Comparison of ENCODE assay signal across 1 cellular context in the genomic region with DNA sequence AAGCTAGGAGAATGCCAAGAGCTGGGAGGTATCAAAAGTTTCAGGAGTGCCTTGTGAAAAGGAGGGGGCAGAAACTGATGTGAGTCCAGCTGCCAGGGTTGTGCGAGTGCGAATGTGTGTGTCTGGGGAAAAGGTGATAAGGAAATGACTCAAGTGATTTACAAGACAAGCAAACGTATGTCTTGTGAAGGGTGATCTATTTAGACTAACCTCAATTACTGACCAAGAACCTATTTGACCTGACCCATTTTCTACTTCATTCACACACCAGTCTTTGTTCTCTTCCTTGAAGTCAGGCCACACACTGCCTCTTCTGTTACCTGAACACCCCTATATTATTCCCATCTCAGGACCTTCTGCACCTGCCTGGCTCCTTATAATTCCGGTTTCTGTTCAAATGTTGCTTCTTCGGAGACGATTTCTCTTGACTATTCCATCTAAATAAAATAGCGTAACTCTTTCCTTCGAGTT.
A peak's percentile ranks its signal among the peaks of the same experiment; 100 is the strongest.
TF ChIP-seq lines count a peak whose summit lies in the region.

No MANE protein-coding gene starts in this region.

TF ChIP-seq in K562, 482 proteins besides CTCF, POLR2A, EP300 and RAD21 (continues in another document):
- 0 out of 3 replicates have a peak, but pooled peaks of 1 of the 2 experiments have one; percentile 58 for TF ChIP-seq CBX3 (IDR thresholded peaks at IDR 0.05; ENCODE audit: borderline replicate concordance in 1 of 2, low read length in 2 of 2)
- TF ChIP-seq LEF1 (IDR thresholded peaks at IDR 0.05): peak; percentile 86
- TF ChIP-seq ZNF143 (CRISPR knock-in tag; IDR thresholded peaks at IDR 0.05): no peak
- TF ChIP-seq, protein P1, sequence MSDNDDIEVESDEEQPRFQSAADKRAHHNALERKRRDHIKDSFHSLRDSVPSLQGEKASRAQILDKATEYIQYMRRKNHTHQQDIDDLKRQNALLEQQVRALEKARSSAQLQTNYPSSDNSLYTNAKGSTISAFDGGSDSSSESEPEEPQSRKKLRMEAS (CRISPR knock-in tag; IDR thresholded peaks at IDR 0.05): no peak
- TF ChIP-seq TOE1 (IDR thresholded peaks at IDR 0.05; ENCODE audit: borderline replicate concordance): peak; percentile 55; the same call in 1 of the 2 replicates
- no peak for TF ChIP-seq TOE1 (CRISPR knock-in tag; IDR thresholded peaks at IDR 0.05; ENCODE audit: borderline replicate concordance, low read depth)
- TF ChIP-seq NEUROD1 (IDR thresholded peaks at IDR 0.05; ENCODE audit: borderline replicate concordance, low read depth, low read length, partially characterized antibody): peak; percentile 70
- TF ChIP-seq HDAC8 (tag; IDR thresholded peaks at IDR 0.05): no peak
- peak in 1 of 2 experiments; percentile 37; a peak in 1 of 4 replicates for TF ChIP-seq ETV6 (IDR thresholded peaks at IDR 0.05; ENCODE audit: borderline replicate concordance in 1 of 2, low read depth in 2 of 2, low read length in 1 of 2)
- no peak for TF ChIP-seq ETV6 (CRISPR knock-in tag; IDR thresholded peaks at IDR 0.05; ENCODE audit: borderline replicate concordance)
- TF ChIP-seq, protein P2, sequence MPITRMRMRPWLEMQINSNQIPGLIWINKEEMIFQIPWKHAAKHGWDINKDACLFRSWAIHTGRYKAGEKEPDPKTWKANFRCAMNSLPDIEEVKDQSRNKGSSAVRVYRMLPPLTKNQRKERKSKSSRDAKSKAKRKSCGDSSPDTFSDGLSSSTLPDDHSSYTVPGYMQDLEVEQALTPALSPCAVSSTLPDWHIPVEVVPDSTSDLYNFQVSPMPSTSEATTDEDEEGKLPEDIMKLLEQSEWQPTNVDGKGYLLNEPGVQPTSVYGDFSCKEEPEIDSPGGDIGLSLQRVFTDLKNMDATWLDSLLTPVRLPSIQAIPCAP (CRISPR knock-in tag; IDR thresholded peaks at IDR 0.05; ENCODE audit: borderline replicate concordance): no peak
- no peak for TF ChIP-seq YBX1 (IDR thresholded peaks at IDR 0.05)
- TF ChIP-seq, protein P3, sequence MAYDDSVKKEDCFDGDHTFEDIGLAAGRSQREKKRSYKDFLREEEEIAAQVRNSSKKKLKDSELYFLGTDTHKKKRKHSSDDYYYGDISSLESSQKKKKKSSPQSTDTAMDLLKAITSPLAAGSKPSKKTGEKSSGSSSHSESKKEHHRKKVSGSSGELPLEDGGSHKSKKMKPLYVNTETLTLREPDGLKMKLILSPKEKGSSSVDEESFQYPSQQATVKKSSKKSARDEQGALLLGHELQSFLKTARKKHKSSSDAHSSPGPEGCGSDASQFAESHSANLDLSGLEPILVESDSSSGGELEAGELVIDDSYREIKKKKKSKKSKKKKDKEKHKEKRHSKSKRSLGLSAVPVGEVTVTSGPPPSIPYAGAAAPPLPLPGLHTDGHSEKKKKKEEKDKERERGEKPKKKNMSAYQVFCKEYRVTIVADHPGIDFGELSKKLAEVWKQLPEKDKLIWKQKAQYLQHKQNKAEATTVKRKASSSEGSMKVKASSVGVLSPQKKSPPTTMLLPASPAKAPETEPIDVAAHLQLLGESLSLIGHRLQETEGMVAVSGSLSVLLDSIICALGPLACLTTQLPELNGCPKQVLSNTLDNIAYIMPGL (CRISPR knock-in tag; IDR thresholded peaks at IDR 0.05): no peak
- TF ChIP-seq GATAD2A (IDR thresholded peaks at IDR 0.05): 0 out of 2 replicates have a peak, but pooled peaks have one; percentile 40
- TF ChIP-seq ZNF717 (CRISPR knock-in tag; IDR thresholded peaks at IDR 0.05): peak; percentile 21; the same call in 1 of the 2 replicates
- no peak for TF ChIP-seq MCM2 (IDR thresholded peaks at IDR 0.05; ENCODE audit: low read depth)
- no peak for TF ChIP-seq ETS2 (tag; IDR thresholded peaks at IDR 0.05; ENCODE audit: borderline replicate concordance, poor library complexity, severe bottlenecking)
- TF ChIP-seq CCNT2 (IDR thresholded peaks at IDR 0.05; ENCODE audit: borderline replicate concordance, extremely low read depth, insufficient read length, low read depth, low read length): peak; percentile 96
- TF ChIP-seq MBD2 (IDR thresholded peaks at IDR 0.05; ENCODE audit: borderline replicate concordance, low read depth): peak; percentile 65; the same call in 1 of the 2 replicates
- TF ChIP-seq RCOR1 (IDR thresholded peaks at IDR 0.05; ENCODE audit: borderline replicate concordance in 1 of 2, low read depth in 2 of 2, low read length in 2 of 2): peak; percentile 61 to 98; a peak in 3 of 4 replicates
- TF ChIP-seq EZH2 (IDR thresholded peaks at IDR 0.05; ENCODE audit: borderline replicate concordance, low read depth, low read length): no peak
- TF ChIP-seq CEBPG (CRISPR knock-in tag; IDR thresholded peaks at IDR 0.05): no peak
- TF ChIP-seq CEBPG (tag; conservative IDR thresholded peaks at IDR 0.05 in 1 of 2, IDR thresholded peaks at IDR 0.05 in 1 of 2): no peak
- TF ChIP-seq SMARCB1 (IDR thresholded peaks at IDR 0.05; ENCODE audit: insufficient read length, low read depth): no peak
- no peak for TF ChIP-seq MED1 (CRISPR knock-in tag; IDR thresholded peaks at IDR 0.05; ENCODE audit: borderline replicate concordance)
- TF ChIP-seq, protein P4, sequence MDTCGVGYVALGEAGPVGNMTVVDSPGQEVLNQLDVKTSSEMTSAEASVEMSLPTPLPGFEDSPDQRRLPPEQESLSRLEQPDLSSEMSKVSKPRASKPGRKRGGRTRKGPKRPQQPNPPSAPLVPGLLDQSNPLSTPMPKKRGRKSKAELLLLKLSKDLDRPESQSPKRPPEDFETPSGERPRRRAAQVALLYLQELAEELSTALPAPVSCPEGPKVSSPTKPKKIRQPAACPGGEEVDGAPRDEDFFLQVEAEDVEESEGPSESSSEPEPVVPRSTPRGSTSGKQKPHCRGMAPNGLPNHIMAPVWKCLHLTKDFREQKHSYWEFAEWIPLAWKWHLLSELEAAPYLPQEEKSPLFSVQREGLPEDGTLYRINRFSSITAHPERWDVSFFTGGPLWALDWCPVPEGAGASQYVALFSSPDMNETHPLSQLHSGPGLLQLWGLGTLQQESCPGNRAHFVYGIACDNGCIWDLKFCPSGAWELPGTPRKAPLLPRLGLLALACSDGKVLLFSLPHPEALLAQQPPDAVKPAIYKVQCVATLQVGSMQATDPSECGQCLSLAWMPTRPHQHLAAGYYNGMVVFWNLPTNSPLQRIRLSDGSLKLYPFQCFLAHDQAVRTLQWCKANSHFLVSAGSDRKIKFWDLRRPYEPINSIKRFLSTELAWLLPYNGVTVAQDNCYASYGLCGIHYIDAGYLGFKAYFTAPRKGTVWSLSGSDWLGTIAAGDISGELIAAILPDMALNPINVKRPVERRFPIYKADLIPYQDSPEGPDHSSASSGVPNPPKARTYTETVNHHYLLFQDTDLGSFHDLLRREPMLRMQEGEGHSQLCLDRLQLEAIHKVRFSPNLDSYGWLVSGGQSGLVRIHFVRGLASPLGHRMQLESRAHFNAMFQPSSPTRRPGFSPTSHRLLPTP (IDR thresholded peaks at IDR 0.05; ENCODE audit: borderline replicate concordance, extremely low read depth, insufficient read length): no peak
- TF ChIP-seq, protein P5, sequence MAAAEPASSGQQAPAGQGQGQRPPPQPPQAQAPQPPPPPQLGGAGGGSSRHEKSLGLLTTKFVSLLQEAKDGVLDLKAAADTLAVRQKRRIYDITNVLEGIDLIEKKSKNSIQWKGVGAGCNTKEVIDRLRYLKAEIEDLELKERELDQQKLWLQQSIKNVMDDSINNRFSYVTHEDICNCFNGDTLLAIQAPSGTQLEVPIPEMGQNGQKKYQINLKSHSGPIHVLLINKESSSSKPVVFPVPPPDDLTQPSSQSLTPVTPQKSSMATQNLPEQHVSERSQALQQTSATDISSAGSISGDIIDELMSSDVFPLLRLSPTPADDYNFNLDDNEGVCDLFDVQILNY (CRISPR knock-in tag; IDR thresholded peaks at IDR 0.05): no peak
- TF ChIP-seq, protein P6, sequence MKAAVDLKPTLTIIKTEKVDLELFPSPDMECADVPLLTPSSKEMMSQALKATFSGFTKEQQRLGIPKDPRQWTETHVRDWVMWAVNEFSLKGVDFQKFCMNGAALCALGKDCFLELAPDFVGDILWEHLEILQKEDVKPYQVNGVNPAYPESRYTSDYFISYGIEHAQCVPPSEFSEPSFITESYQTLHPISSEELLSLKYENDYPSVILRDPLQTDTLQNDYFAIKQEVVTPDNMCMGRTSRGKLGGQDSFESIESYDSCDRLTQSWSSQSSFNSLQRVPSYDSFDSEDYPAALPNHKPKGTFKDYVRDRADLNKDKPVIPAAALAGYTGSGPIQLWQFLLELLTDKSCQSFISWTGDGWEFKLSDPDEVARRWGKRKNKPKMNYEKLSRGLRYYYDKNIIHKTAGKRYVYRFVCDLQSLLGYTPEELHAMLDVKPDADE (conservative IDR thresholded peaks at IDR 0.05; ENCODE audit: control insufficient read depth, low read depth, low read length): no peak
- TF ChIP-seq RHOXF2B (CRISPR knock-in tag; conservative IDR thresholded peaks at IDR 0.05): no peak
- TF ChIP-seq, protein P7, sequence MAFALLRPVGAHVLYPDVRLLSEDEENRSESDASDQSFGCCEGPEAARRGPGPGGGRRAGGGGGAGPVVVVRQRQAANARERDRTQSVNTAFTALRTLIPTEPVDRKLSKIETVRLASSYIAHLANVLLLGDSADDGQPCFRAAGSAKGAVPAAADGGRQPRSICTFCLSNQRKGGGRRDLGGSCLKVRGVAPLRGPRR (CRISPR knock-in tag; IDR thresholded peaks at IDR 0.05): no peak
- TF ChIP-seq ZFPM2 (CRISPR knock-in tag; IDR thresholded peaks at IDR 0.05): no peak
- TF ChIP-seq, protein P8, sequence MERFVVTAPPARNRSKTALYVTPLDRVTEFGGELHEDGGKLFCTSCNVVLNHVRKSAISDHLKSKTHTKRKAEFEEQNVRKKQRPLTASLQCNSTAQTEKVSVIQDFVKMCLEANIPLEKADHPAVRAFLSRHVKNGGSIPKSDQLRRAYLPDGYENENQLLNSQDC (CRISPR knock-in tag; IDR thresholded peaks at IDR 0.05): no peak
- TF ChIP-seq MAFK (IDR thresholded peaks at IDR 0.05; ENCODE audit: low read length): peak; percentile 37; the same call in 1 of the 2 replicates
- TF ChIP-seq HMG20A (CRISPR knock-in tag; conservative IDR thresholded peaks at IDR 0.05): no peak
- peak; percentile 87 for TF ChIP-seq BCOR (IDR thresholded peaks at IDR 0.05)
- peak; percentile 6; the same call in 1 of the 2 replicates for TF ChIP-seq RAD51 (IDR thresholded peaks at IDR 0.05; ENCODE audit: borderline replicate concordance, low read depth)
- peak; percentile 94 for TF ChIP-seq TCF3 (CRISPR knock-in tag; IDR thresholded peaks at IDR 0.05)
- TF ChIP-seq POLR2AphosphoS2 (IDR thresholded peaks at IDR 0.05; ENCODE audit: low read length): no peak
- TF ChIP-seq, protein P9, sequence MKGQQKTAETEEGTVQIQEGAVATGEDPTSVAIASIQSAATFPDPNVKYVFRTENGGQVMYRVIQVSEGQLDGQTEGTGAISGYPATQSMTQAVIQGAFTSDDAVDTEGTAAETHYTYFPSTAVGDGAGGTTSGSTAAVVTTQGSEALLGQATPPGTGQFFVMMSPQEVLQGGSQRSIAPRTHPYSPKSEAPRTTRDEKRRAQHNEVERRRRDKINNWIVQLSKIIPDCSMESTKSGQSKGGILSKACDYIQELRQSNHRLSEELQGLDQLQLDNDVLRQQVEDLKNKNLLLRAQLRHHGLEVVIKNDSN (CRISPR knock-in tag; IDR thresholded peaks at IDR 0.05): no peak
- TF ChIP-seq ELF1 (tag; IDR thresholded peaks at IDR 0.05): no peak
- TF ChIP-seq, protein P10, sequence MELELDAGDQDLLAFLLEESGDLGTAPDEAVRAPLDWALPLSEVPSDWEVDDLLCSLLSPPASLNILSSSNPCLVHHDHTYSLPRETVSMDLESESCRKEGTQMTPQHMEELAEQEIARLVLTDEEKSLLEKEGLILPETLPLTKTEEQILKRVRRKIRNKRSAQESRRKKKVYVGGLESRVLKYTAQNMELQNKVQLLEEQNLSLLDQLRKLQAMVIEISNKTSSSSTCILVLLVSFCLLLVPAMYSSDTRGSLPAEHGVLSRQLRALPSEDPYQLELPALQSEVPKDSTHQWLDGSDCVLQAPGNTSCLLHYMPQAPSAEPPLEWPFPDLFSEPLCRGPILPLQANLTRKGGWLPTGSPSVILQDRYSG (tag; conservative IDR thresholded peaks at IDR 0.05; ENCODE audit: low read depth): no peak
- no peak for TF ChIP-seq ARHGAP35 (IDR thresholded peaks at IDR 0.05; ENCODE audit: partially characterized antibody)
- TF ChIP-seq, protein P11, sequence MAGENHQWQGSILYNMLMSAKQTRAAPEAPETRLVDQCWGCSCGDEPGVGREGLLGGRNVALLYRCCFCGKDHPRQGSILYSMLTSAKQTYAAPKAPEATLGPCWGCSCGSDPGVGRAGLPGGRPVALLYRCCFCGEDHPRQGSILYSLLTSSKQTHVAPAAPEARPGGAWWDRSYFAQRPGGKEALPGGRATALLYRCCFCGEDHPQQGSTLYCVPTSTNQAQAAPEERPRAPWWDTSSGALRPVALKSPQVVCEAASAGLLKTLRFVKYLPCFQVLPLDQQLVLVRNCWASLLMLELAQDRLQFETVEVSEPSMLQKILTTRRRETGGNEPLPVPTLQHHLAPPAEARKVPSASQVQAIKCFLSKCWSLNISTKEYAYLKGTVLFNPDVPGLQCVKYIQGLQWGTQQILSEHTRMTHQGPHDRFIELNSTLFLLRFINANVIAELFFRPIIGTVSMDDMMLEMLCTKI (IDR thresholded peaks at IDR 0.05; ENCODE audit: partially characterized antibody): no peak
- TF ChIP-seq CREB1 (IDR thresholded peaks at IDR 0.05): peak; percentile 48; the same call in 1 of the 2 replicates
- TF ChIP-seq CREB1 (CRISPR knock-in tag; IDR thresholded peaks at IDR 0.05): no peak
- TF ChIP-seq SPI1 (IDR thresholded peaks at IDR 0.05; ENCODE audit: borderline replicate concordance, low read depth, low read length): no peak
- TF ChIP-seq, protein P12, sequence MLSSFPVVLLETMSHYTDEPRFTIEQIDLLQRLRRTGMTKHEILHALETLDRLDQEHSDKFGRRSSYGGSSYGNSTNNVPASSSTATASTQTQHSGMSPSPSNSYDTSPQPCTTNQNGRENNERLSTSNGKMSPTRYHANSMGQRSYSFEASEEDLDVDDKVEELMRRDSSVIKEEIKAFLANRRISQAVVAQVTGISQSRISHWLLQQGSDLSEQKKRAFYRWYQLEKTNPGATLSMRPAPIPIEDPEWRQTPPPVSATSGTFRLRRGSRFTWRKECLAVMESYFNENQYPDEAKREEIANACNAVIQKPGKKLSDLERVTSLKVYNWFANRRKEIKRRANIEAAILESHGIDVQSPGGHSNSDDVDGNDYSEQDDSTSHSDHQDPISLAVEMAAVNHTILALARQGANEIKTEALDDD (IDR thresholded peaks at IDR 0.05): peak; percentile 97
- TF ChIP-seq, protein P13, sequence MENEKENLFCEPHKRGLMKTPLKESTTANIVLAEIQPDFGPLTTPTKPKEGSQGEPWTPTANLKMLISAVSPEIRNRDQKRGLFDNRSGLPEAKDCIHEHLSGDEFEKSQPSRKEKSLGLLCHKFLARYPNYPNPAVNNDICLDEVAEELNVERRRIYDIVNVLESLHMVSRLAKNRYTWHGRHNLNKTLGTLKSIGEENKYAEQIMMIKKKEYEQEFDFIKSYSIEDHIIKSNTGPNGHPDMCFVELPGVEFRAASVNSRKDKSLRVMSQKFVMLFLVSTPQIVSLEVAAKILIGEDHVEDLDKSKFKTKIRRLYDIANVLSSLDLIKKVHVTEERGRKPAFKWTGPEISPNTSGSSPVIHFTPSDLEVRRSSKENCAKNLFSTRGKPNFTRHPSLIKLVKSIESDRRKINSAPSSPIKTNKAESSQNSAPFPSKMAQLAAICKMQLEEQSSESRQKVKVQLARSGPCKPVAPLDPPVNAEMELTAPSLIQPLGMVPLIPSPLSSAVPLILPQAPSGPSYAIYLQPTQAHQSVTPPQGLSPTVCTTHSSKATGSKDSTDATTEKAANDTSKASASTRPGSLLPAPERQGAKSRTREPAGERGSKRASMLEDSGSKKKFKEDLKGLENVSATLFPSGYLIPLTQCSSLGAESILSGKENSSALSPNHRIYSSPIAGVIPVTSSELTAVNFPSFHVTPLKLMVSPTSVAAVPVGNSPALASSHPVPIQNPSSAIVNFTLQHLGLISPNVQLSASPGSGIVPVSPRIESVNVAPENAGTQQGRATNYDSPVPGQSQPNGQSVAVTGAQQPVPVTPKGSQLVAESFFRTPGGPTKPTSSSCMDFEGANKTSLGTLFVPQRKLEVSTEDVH (IDR thresholded peaks at IDR 0.05; ENCODE audit: low read depth, partially characterized antibody): no peak
- TF ChIP-seq BCL6 (CRISPR knock-in tag; IDR thresholded peaks at IDR 0.05): no peak
